ENCODE assay signal across 13 cellular contexts in genomic region chr2:8239402-8240127, GRCh38.
DNase-seq lines count a peak whose midpoint lies in the region; ATAC-seq, FAIRE-seq and TF ChIP-seq lines count a peak whose summit lies in the region.
"Had no signal": no experiment of that assay in that cellular context is flagged by ENCODE, and none has a peak within 500 bp of the region (broad histone marks: within the 10 kb centered on the region; RNA-seq: fewer than 3 reads in every experiment).

No MANE protein-coding gene starts in this region.

- no peaks in the 10 kb centered on the region for H3K36me3 ChIP-seq in H1 (ENCODE audit: control insufficient read depth in 2 of 4, insufficient read depth in 4 of 4, low read length in 3 of 4)
- no peaks in the 10 kb centered on the region for H3K36me3 ChIP-seq in heart left ventricle

- H3K4me3 Mint-ChIP-seq in T-helper 17 cell, result no peak overlapping the region

- H3K4me2 ChIP-seq in H1 (ENCODE audit: insufficient read depth in 1 of 2, low read depth in 2 of 2, low read length in 2 of 2), result peak overlapping the region in 1 of 2 experiments; percentile 20; a peak in 1 of 4 replicates

- no peak for TF ChIP-seq RAD21 in H1 (IDR thresholded peaks at IDR 0.05 in 1 of 2, conservative IDR thresholded peaks at IDR 0.05 in 1 of 2; ENCODE audit: low read depth in 2 of 2, low read length in 2 of 2)

- H2BK20ac ChIP-seq in H1 (ENCODE audit: low read length), result peak overlapping the region; percentile 80

- H2BK12ac ChIP-seq in H1 (ENCODE audit: low read depth, low read length), result no peak overlapping the region

- no peak overlapping the region for H2BK15ac ChIP-seq in H1 (ENCODE audit: low read length)

- H3K23me2 ChIP-seq in H1 (ENCODE audit: low read depth, low read length), result no peaks in the 10 kb centered on the region

- H2AK5ac ChIP-seq in H1 (ENCODE audit: low read depth, low read length), result no peak overlapping the region

- H3K79me2 ChIP-seq in H1 (ENCODE audit: control insufficient read depth in 1 of 2, insufficient read depth in 2 of 2, low read length in 2 of 2), result no peaks in the 10 kb centered on the region

- H3K27me3 ChIP-seq in H1 (replicated peaks in 1 of 4; ENCODE audit: control insufficient read depth in 3 of 4, extremely low read depth in 1 of 4, insufficient read depth in 3 of 4, low read length in 3 of 4), result no peaks in the 10 kb centered on the region
- H3K27me3 ChIP-seq in heart left ventricle, result no peaks in the 10 kb centered on the region

- WGBS in H1 (ENCODE audit: extremely low coverage in 1 of 2, insufficient coverage in 1 of 2, insufficient read length in 1 of 2, insufficient replicate concordance in 2 of 2, low coverage in 1 of 2, low lambda C conversion rate in 2 of 2, missing lambda C conversion rate in 1 of 2), 2 experiments, result 41% methylated on average over 7 of the region's 7 CpGs; no CpG with 5 or more reads in 1 of the 2 experiments
- WGBS in heart left ventricle, 4 donors, result 77 to 89% (median 84%) methylated on average over 7 of the region's 7 CpGs

- TF ChIP-seq POLR2A in H1 (IDR thresholded peaks at IDR 0.05; ENCODE audit: control extremely low read depth in 1 of 2, low read depth in 2 of 2, low read length in 2 of 2) (no peak), heart left ventricle (IDR thresholded peaks at IDR 0.05) (no peak)

- H2AFZ ChIP-seq in H1 (ENCODE audit: low read length), result no peak overlapping the region

- no peak overlapping the region for H3K56ac ChIP-seq in H1 (replicated peaks; ENCODE audit: insufficient read length, low read depth, low read length)

- no peak overlapping the region for H4K8ac ChIP-seq in H1 (ENCODE audit: extremely low read depth, insufficient read depth, low read length)

- H3K9me3 ChIP-seq in T-helper 17 cell (ENCODE audit: control insufficient read depth, low read length, poor library complexity, severe bottlenecking) (no peaks in the 10 kb centered on the region), H1 (ENCODE audit: insufficient read depth in 2 of 2, low read depth in 1 of 2, low read length in 1 of 2) (peaks cover 0 to 7% of the 10 kb centered on the region in 2 experiments; a peak in 3 of 4 replicates), heart left ventricle (peaks cover 0 to 8% (median 2%) of the 10 kb centered on the region in 12 donors)

- intact Hi-C loops in heart left ventricle (cut with DNase I), result loop anchor here in 3 of 10 donors (5.0 to 10.0 kb wide), 2 partner anchors 438 to 445 kb away; partner anchors contain the start of gene ID2 (in 2 of the 3)

- peak overlapping the region; percentile 1; the same call in 1 of the 2 replicates for H2BK5ac ChIP-seq in H1 (ENCODE audit: low read depth, low read length)

- H3K4me1 Mint-ChIP-seq in T-helper 17 cell, result peaks cover 12% of the 10 kb centered on the region

- TF ChIP-seq EP300 in H1 (IDR thresholded peaks at IDR 0.05; ENCODE audit: borderline replicate concordance in 1 of 2, low read depth in 2 of 2, low read length in 2 of 2), result peak in 1 of 2 experiments; percentile 78; a peak in 1 of 3 replicates

- no peak overlapping the region; the same call in 1 of the 2 replicates for H3K18ac ChIP-seq in H1 (ENCODE audit: extremely low read depth, low read length)

- no peak overlapping the region for H3K23ac ChIP-seq in H1 (ENCODE audit: insufficient read length)

- POLR2A ChIA-PET in H1 (lab: Charles Lee; ENCODE audit: partially characterized antibody), result interaction anchor here (0.6 to 1.4 kb wide), 3 partner anchors 10 to 1433 kb away, joined by 3 read pairs; no protein-coding TSS in a partner anchor

- H3K4me1 ChIP-seq in H1 (replicated peaks in 1 of 4; ENCODE audit: control insufficient read depth in 3 of 4, insufficient read depth in 4 of 4, low read length in 3 of 4) (peaks cover 0 to 6% (median 2%) of the 10 kb centered on the region in 4 experiments; a peak in 2 of 7 replicates), heart left ventricle (peaks cover 0 to 36% (median 8%) of the 10 kb centered on the region in 12 donors)

- H3K27ac ChIP-seq in H1 (ENCODE audit: low read depth, low read length) (peak overlapping the region; percentile 75; the same call in 1 of the 2 replicates), heart left ventricle (peak overlapping the region in 1 of 12 donors; percentile 52)

- H3K9ac ChIP-seq in H1 (replicated peaks in 1 of 4; ENCODE audit: extremely low read depth in 1 of 4, low read depth in 3 of 4, low read length in 3 of 4), result no peak overlapping the region

- peaks cover 2% of the 10 kb centered on the region for H3K36me3 Mint-ChIP-seq in T-helper 17 cell (ENCODE audit: low read depth)

- H4K91ac ChIP-seq in H1 (replicated peaks; ENCODE audit: insufficient read length, low read length), result peak overlapping the region; percentile 58

- H2BK120ac ChIP-seq in H1 (replicated peaks; ENCODE audit: low read depth, low read length), result peak overlapping the region; percentile 67

- H3K4ac ChIP-seq in H1 (replicated peaks; ENCODE audit: insufficient read length, low read depth, low read length), result no peak overlapping the region

- ATAC-seq in T-helper 17 cell (peak; percentile 72), GM18502 (IDR thresholded peaks at IDR 0.05; ENCODE audit: poor library complexity, unreplicated experiment) (no peak), heart left ventricle (no peak)
- ATAC-seq: esophagus mucosa, Panc1 had no signal

- no peak overlapping the region for H4K5ac ChIP-seq in H1 (ENCODE audit: insufficient read length, low read depth, low read length)

- DNase-seq in activated CD4-positive, alpha-beta T cell treated with anti-CD3 and anti-CD28 coated beads for 48 hours, result peak; percentile 56
- no peak for DNase-seq in activated CD4-positive, alpha-beta T cell treated with anti-CD3 and anti-CD28 coated beads for 4 hours
- no peak for DNase-seq in T-helper 17 cell
- peak in 1 of 2 experiments; percentile 41 for DNase-seq in H1 (ENCODE audit: low read depth in 1 of 2, low spot score in 2 of 2)
- peak; percentile 54 for DNase-seq in stimulated activated CD4-positive, alpha-beta T cell treated with anti-CD3 and anti-CD28 coated beads, Interleukin-4, amount 100 ng/mL, for 24 hours
- no peak for DNase-seq in heart left ventricle
- no peak for DNase-seq in NCI-H226
- DNase-seq: ACHN, kidney, NCI-H146 had no signal

- TF ChIP-seq CTCF in H1 (IDR thresholded peaks at IDR 0.05; ENCODE audit: control extremely low read depth in 1 of 3, insufficient read depth in 1 of 3, low read depth in 1 of 3, low read length in 3 of 3) (no peak), heart left ventricle (IDR thresholded peaks at IDR 0.05) (no peak)

- CTCF ChIA-PET in H1 (lab: Charles Lee; ENCODE audit: partially characterized antibody), result interaction anchor here (0.6 to 1.0 kb wide), 4 partner anchors 11 to 106 kb away, joined by 3 to 4 read pairs (median 3); no protein-coding TSS in a partner anchor

- FAIRE-seq in H1 (lab: Jason Lieb, UNC), result peak; percentile 80
- FAIRE-seq: kidney had no signal

- no peaks in the 10 kb centered on the region for H4K20me1 ChIP-seq in H1 (replicated peaks in 1 of 2; ENCODE audit: control insufficient read depth in 1 of 2, insufficient read depth in 2 of 2, low read length in 2 of 2)

- H3K4me3 ChIP-seq in H1 (ENCODE audit: extremely low read depth in 1 of 4, insufficient read depth in 2 of 4, low read depth in 3 of 4, low read length in 4 of 4) (no peak overlapping the region), heart left ventricle (no peak overlapping the region)

- no peaks in the 10 kb centered on the region for H3K27me3 Mint-ChIP-seq in T-helper 17 cell

- no peak overlapping the region for H3K14ac ChIP-seq in H1 (ENCODE audit: insufficient read length)

- peak overlapping the region; percentile 22 for H3K27ac Mint-ChIP-seq in T-helper 17 cell

- H3K79me1 ChIP-seq in H1 (ENCODE audit: low read depth, low read length), result no peaks in the 10 kb centered on the region

TF ChIP-seq in H1, 55 proteins besides CTCF, POLR2A, EP300 and RAD21 (continues in another document):
- TF ChIP-seq CBX5 (IDR thresholded peaks at IDR 0.05; ENCODE audit: low read depth, low read length) (no peak), E2F6 (IDR thresholded peaks at IDR 0.05) (peak; percentile 41; the same call in 1 of the 2 replicates), SP1 (IDR thresholded peaks at IDR 0.05; ENCODE audit: low read depth, low read length) (peak; percentile 54; the same call in 1 of the 2 replicates)

Comparison
In these comparisons a context has a peak if more than half of its experiments do, and no peak if none do; other contexts are left out.
1. DNase-seq: peak in activated CD4-positive, alpha-beta T cell treated with anti-CD3 and anti-CD28 coated beads for 48 hours (single experiment) and stimulated activated CD4-positive, alpha-beta T cell treated with anti-CD3 and anti-CD28 coated beads, Interleukin-4, amount 100 ng/mL, for 24 hours (single experiment); none in activated CD4-positive, alpha-beta T cell treated with anti-CD3 and anti-CD28 coated beads for 4 hours (0 of 2), T-helper 17 cell (0 of 3), heart left ventricle (0 of 5) and NCI-H226 (single experiment).